In the genomic region with DNA sequence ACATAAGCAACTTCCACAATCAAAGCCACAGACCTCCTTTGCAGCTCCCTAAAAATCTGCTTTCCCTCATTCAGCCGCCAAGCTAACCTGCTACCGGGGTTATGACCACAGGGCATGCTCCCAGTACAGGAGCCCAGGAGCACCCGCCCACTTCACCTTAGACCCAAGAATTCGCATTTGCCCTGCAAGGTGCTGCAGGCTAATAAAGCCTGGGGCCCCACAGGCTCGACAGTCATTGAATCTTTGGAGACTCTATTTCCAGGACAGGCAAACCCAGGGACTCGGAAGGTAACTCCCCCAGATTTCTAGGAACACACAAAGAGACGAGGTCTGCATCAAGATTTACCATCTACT, we compare ENCODE assay signal across 8 cellular contexts. TPM values are rescaled to one million over a fixed set of nuclear protein-coding genes. Genes with fewer than 3 reads are reported as not detected.
DNase-seq lines count a peak whose midpoint lies in the region; ATAC-seq, FAIRE-seq and TF ChIP-seq lines count a peak whose summit lies in the region.

No MANE protein-coding gene starts in this region.

- no peak for FAIRE-seq in RCC 7860 (lab: Jason Lieb, UNC)

- H3K27ac ChIP-seq in HUES48 (ENCODE audit: low read depth, low read length) (peak overlapping the region; percentile 42), body of pancreas (peak overlapping the region in 3 of 4 donors; percentile 78 to 86 (median 82)), lung (ENCODE audit: low read depth in 1 of 2, low read length in 1 of 2) (peak overlapping the region in 1 of 2 donors; percentile 90), vagina (peak overlapping the region; percentile 89)

- H3K4me1 ChIP-seq in HUES48 (ENCODE audit: control insufficient read depth, insufficient read depth, low read length) (peaks cover 27% of the 10 kb centered on the region), body of pancreas (peaks cover 57% of the 10 kb centered on the region), lung (ENCODE audit: control insufficient read depth in 2 of 2, insufficient read depth in 2 of 2, low read length in 2 of 2) (peaks cover 6 to 27% of the 10 kb centered on the region in 2 donors), vagina (peaks cover 57% of the 10 kb centered on the region)

- intact Hi-C loops in body of pancreas (cut with DNase I): loop anchor here (10.0 kb wide), 1 partner anchor 114 kb away; no protein-coding TSS in a partner anchor
- intact Hi-C loops in vagina (cut with DNase I): loop anchor here (5.0 kb wide), 1 partner anchor 147 kb away; no protein-coding TSS in a partner anchor

- 10% methylated on average over 6 of the region's 7 CpGs; no CpG with 5 or more reads in 1 of the 2 donors for WGBS in body of pancreas, 2 donors
- WGBS in lung, 2 donors: 10 to 21% methylated on average over 7 of the region's 7 CpGs

- H3K9me3 ChIP-seq in HUES48 (ENCODE audit: control insufficient read depth, insufficient read depth, low read length) (no peaks in the 10 kb centered on the region), body of pancreas (no peaks in the 10 kb centered on the region), lung (ENCODE audit: control insufficient read depth in 2 of 2, insufficient read depth in 1 of 2, low read length in 1 of 2) (no peaks in the 10 kb centered on the region), vagina (no peaks in the 10 kb centered on the region)

- ATAC-seq in body of pancreas (peak; percentile 31), lung (ENCODE audit: insufficient read depth, low FRiP score) (no peak), GM19023 (IDR thresholded peaks at IDR 0.05; ENCODE audit: unreplicated experiment) (no peak), GM21360 (IDR thresholded peaks at IDR 0.05; ENCODE audit: unreplicated experiment) (no peak)

- H3K4me3 ChIP-seq in HUES48 (ENCODE audit: low read depth, low read length): peak overlapping the region; percentile 96
- peak overlapping the region in 1 of 2 donors; percentile 16 for H3K4me3 ChIP-seq in body of pancreas
- H3K4me3 ChIP-seq in lung: peak overlapping the region; percentile 74
- H3K4me3 ChIP-seq in vagina: peak overlapping the region; percentile 61 to 87

- H3K36me3 ChIP-seq in HUES48 (ENCODE audit: control insufficient read depth, insufficient read depth, low read length) (peaks cover 11% of the 10 kb centered on the region; the same call in 1 of the 2 replicates), body of pancreas (replicated peaks in 1 of 2; ENCODE audit: insufficient read depth in 1 of 2, low read depth in 2 of 2) (no peaks in the 10 kb centered on the region), lung (ENCODE audit: control insufficient read depth in 2 of 2, insufficient read depth in 2 of 2, low read length in 2 of 2) (no peaks in the 10 kb centered on the region), vagina (peaks cover 0 to 5% of the 10 kb centered on the region in 2 donors)

- H3K9ac ChIP-seq in HUES48 (ENCODE audit: low read depth, low read length): peak overlapping the region; percentile 78

- H3K27me3 ChIP-seq in HUES48 (ENCODE audit: control insufficient read depth, insufficient read depth, low read length): no peaks in the 10 kb centered on the region
- H3K27me3 ChIP-seq in body of pancreas: no peaks in the 10 kb centered on the region
- no peaks in the 10 kb centered on the region for H3K27me3 ChIP-seq in lung (ENCODE audit: control insufficient read depth, insufficient read depth)
- H3K27me3 ChIP-seq in vagina: no peaks in the 10 kb centered on the region

- DNase-seq in CD1c-positive myeloid dendritic cell (ENCODE audit: extremely low spot score): peak; percentile 22
- DNase-seq in body of pancreas: peak; percentile 52 to 73 (median 67)
- DNase-seq in lung (ENCODE audit: low spot score): no peak
- no peak for DNase-seq in vagina (ENCODE audit: extremely low spot score in 2 of 2)
- DNase-seq in RCC 7860 (ENCODE audit: low spot score): no peak

- TF ChIP-seq POLR2A in body of pancreas (IDR thresholded peaks at IDR 0.05) (peak in 2 of 3 donors; percentile 42 to 69), vagina (IDR thresholded peaks at IDR 0.05) (no peak)

- TF ChIP-seq CTCF in body of pancreas (IDR thresholded peaks at IDR 0.05) (peak in 1 of 7 experiments; percentile 16), lung (IDR thresholded peaks at IDR 0.05; ENCODE audit: control extremely low read depth, extremely low read depth) (no peak), vagina (IDR thresholded peaks at IDR 0.05) (no peak)

RNA-seq across cellular contexts. Expression of a gene that starts 1.1 kb away (rescaled TPM):
- 10 to 100 TPM; 30.1 to 70.5 TPM for total RNA-seq in body of pancreas
- 100 to 1,000 TPM in 1 of 2 donors, 10 to 100 TPM in 1; 56.8 to 134 TPM for total RNA-seq in lung
- polyA plus RNA-seq in lung: 10 to 100 TPM; 38.9 to 53.3 TPM
- total RNA-seq in vagina: 57.9 TPM

Comparison
In these comparisons a context has a peak if more than half of its experiments do, and no peak if none do; other contexts are left out.
1. DNase-seq: peak in CD1c-positive myeloid dendritic cell (single experiment) and body of pancreas (4 of 4); none in lung (single experiment), vagina (0 of 2) and RCC 7860 (single experiment).
2. POLR2A ChIP-seq: peak in body of pancreas (2 of 3); none in vagina (0 of 2).